ENCODE assay signal across 35 cellular contexts in genomic region chr3:40339871-40340270, GRCh38. TPM values are rescaled to one million over a fixed set of nuclear protein-coding genes. Genes with fewer than 3 reads are reported as not detected.
"Had no signal": no experiment of that assay in that cellular context is flagged by ENCODE, and none has a peak within 500 bp of the region (broad histone marks: within the 10 kb centered on the region; RNA-seq: fewer than 3 reads in every experiment).

No MANE protein-coding gene starts in this region.

- H3K4me3 ChIP-seq: adrenal gland, ascending aorta, body of pancreas, breast epithelium, cardiac muscle cell had no signal

- H3K27me3 ChIP-seq: adrenal gland, ascending aorta, body of pancreas, brain microvascular endothelial cell, breast epithelium, cardiac muscle cell had no signal

- ATAC-seq: activated naive CD4-positive, alpha-beta T cell treated with anti-CD3 and anti-CD28 coated beads, Interleukin-2, amount 50 U/mL, for 72 hours; activated naive CD8-positive, alpha-beta T cell treated with anti-CD3 and anti-CD28 coated beads, Interleukin-2, amount 50 U/mL, for 24 hours; activated T-cell treated with anti-CD3 and anti-CD28 coated beads, Interleukin-2, amount 50 U/mL, for 4 hours; activated T-cell treated with anti-CD3 and anti-CD28 coated beads, Interleukin-2, amount 50 U/mL, for 72 hours; activated T-helper 17 cell treated with anti-CD3 and anti-CD28 coated beads, Interleukin-2, amount 50 U/mL, for 72 hours; body of pancreas had no signal

- H3K27ac ChIP-seq: adrenal gland, ascending aorta, body of pancreas, brain microvascular endothelial cell, breast epithelium, cardiac muscle cell had no signal

- H3K36me3 ChIP-seq: adrenal gland, ascending aorta, brain microvascular endothelial cell, breast epithelium, cardiac muscle cell had no signal

- DNase-seq: activated effector memory CD4-positive, alpha-beta T cell treated with anti-CD3 and anti-CD28 coated beads, Interleukin-2, amount 50 U/mL, for 16 hours; activated effector memory CD4-positive, alpha-beta T cell treated with Interleukin-2 at 50 U/mL for 16 hours; activated gamma-delta T cell; activated gamma-delta T cell treated with Interleukin-2 at 50 U/mL for 16 hours; activated naive CD4-positive, alpha-beta T cell; activated naive CD4-positive, alpha-beta T cell treated with anti-CD3 and anti-CD28 coated beads for 36 hours; activated naive CD4-positive, alpha-beta T cell treated with anti-CD3 and anti-CD28 coated beads, Interleukin-2, amount 10 ng/mL, durations not matched to agents 7 days and 5 days; activated naive CD4-positive, alpha-beta T cell treated with anti-CD3 and anti-CD28 coated beads, Interleukin-2, amount 50 U/mL, for 16 hours; activated naive CD4-positive, alpha-beta T cell treated with Interleukin-2 at 50 U/mL for 16 hours; activated naive CD8-positive, alpha-beta T cell treated with anti-CD3 and anti-CD28 coated beads for 36 hours; activated naive CD8-positive, alpha-beta T cell treated with anti-CD3 and anti-CD28 coated beads, Interleukin-2, amount 10 ng/mL, durations not matched to agents 7 days and 5 days; activated naive CD8-positive, alpha-beta T cell treated with anti-CD3 and anti-CD28 coated beads, Interleukin-2, amount 50 U/mL, for 24 hours; activated T-cell treated with anti-CD3 and anti-CD28 coated beads, Interleukin-2, amount 50 U/mL, for 24 hours; activated T-cell treated with anti-CD3 and anti-CD28 coated beads, Interleukin-2, amount 50 U/mL, for 4 hours; activated T-cell treated with anti-CD3 and anti-CD28 coated beads, Interleukin-2, amount 50 U/mL, for 48 hours; activated T-cell treated with anti-CD3 and anti-CD28 coated beads, Interleukin-2, amount 50 U/mL, for 72 hours; adrenal gland; amniotic stem cell; amygdala; anterior cingulate cortex; aorta; body of pancreas; brain microvascular endothelial cell; caudate nucleus; central memory CD4-positive, alpha-beta T cell; cerebellar nuclear complex had no signal

- H3K9me3 ChIP-seq: adrenal gland, ascending aorta, body of pancreas, breast epithelium had no signal

- H3K4me1 ChIP-seq: adrenal gland, ascending aorta, breast epithelium had no signal

- FAIRE-seq: astrocyte, bronchial epithelial cell had no signal

RNA-seq across cellular contexts. Expression of gene ENTPD3, which starts 47.1 kb away (rescaled TPM):
- total RNA-seq: activated naive CD4-positive, alpha-beta T cell treated with anti-CD3 and anti-CD28 coated beads for 36 hours; activated naive CD4-positive, alpha-beta T cell treated with anti-CD3 and anti-CD28 coated beads, Interleukin-2, amount 50 U/mL, for 72 hours; activated naive CD8-positive, alpha-beta T cell treated with anti-CD3 and anti-CD28 coated beads for 36 hours; activated naive CD8-positive, alpha-beta T cell treated with anti-CD3 and anti-CD28 coated beads, Interleukin-2, amount 10 ng/mL, durations not matched to agents 7 days and 5 days; activated T-cell treated with anti-CD3 and anti-CD28 coated beads, Interleukin-2, amount 50 U/mL, for 4 hours; activated T-cell treated with anti-CD3 and anti-CD28 coated beads, Interleukin-2, amount 50 U/mL, for 72 hours; activated T-helper 1 cell treated with anti-CD3 and anti-CD28 coated beads, Interleukin-12 subunit alpha, Interleukin-12 subunit beta, Interleukin-2, Interleukin-4 antibody, amounts not matched to agents 30 ng/mL and 10 ng/mL and 1 ng/mL, durations not matched to agents 14 hours and 24 hours and 36 hours; activated T-helper 17 cell treated with anti-CD3 and anti-CD28 coated beads, Interleukin-2, amount 50 U/mL, for 72 hours; activated T-helper 2 cell treated with anti-CD3 and anti-CD28 coated beads, Interferon-gamma antibody, Interleukin-2, Interleukin-4, amounts not matched to agents 10 μg/mL and 5 μg/mL and 100 μg/mL, durations not matched to agents 14 hours and 24 hours and 36 hours had no signal
